Comparison of ENCODE assay signal across 3 cellular contexts in genomic region chr13:81562598-81562997, GRCh38.
"Had no signal": no experiment of that assay in that cellular context is flagged by ENCODE, and none has a peak within 500 bp of the region (broad histone marks: within the 10 kb centered on the region; RNA-seq: fewer than 3 reads in every experiment).

No MANE protein-coding gene starts in this region.

- H3K4me3 ChIP-seq: GM12878 had no signal

- DNase-seq: GDM1, GF-D8 had no signal
